ENCODE assay signal across 8 cellular contexts in the genomic region with DNA sequence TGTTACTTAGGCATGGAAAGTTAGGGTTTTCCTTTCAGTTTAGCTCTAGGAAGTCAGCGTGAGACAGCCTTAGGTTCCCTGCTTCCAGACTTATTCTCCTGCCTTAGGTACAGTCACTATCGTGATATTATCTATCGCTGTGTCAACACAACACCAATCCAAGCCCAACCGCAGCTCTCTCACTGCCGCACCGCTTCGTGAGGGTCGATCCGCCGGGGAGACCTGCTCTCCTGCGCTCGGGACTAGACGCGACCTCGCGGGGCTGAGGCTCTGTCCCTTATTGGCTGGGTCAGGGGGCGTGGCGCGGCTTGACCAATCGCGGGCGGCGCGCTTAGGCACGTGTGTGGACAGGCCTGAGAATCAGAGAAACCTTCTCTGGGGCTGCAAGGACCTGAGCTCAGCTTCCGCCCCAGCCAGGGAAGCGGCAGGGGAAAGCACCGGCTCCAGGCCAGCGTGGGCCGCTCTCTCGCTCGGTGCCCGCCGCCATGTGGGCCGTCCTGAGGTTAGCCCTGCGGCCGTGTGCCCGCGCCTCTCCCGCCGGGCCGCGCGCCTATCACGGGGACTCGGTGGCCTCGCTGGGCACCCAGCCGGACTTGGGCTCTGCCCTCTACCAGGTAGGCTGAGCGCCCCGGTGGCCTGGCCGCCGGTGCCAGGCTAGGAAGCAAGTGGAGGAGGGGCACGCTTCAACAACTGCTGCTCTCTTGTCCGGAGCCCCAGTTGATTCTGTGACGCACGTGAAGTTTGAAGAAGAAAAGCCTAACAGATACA. TPM values are rescaled to one million over a fixed set of nuclear protein-coding genes. Genes with fewer than 3 reads are reported as not detected.
DNase-seq lines count a peak whose midpoint lies in the region; ATAC-seq and TF ChIP-seq lines count a peak whose summit lies in the region.

MCCC2 (plus strand) TSS at position 400 of the 768 bp plus-strand sequence; CDS start at position 486, 86 bp downstream.

- peak within 1 kb of the TSS; percentile 58 to 67 for H3K4me3 ChIP-seq in prostate gland

- H3K4me3 Mint-ChIP-seq in T-helper 17 cell, result peak within 1 kb of the TSS; percentile 96

- WGBS in prostate gland, result 4% methylated on average over 36 of the region's 56 CpGs

- TF ChIP-seq CTCF in prostate gland (IDR thresholded peaks at IDR 0.05), result peak in 1 of 4 experiments; percentile 7

- H3K27me3 ChIP-seq in prostate gland (replicated peaks; ENCODE audit: insufficient read depth), result no peaks in the 10 kb centered on the region

- peaks cover 9% of the 10 kb centered on the region for H3K4me1 ChIP-seq in prostate gland (replicated peaks)

- no peaks in the 10 kb centered on the region for H3K36me3 Mint-ChIP-seq in T-helper 17 cell (ENCODE audit: low read depth)

- H3K36me3 ChIP-seq in prostate gland, result no peaks in the 10 kb centered on the region

- intact Hi-C loops in left ventricle myocardium superior (cut with micrococcal nuclease), result loop anchor here (10.0 kb wide), 1 partner anchor 168 kb away; no protein-coding TSS in a partner anchor
- intact Hi-C loops in prostate gland (cut with DNase I), result no loop called here

- H3K9me3 ChIP-seq in T-helper 17 cell (ENCODE audit: control insufficient read depth, low read length, poor library complexity, severe bottlenecking), result no peaks in the 10 kb centered on the region
- H3K9me3 ChIP-seq in prostate gland, result no peaks in the 10 kb centered on the region

- peak within 1 kb of the TSS; percentile 96 for H3K27ac Mint-ChIP-seq in T-helper 17 cell

- H3K27ac ChIP-seq in angular gyrus (ENCODE audit: low read depth, low read length), result peak within 1 kb of the TSS; percentile 75
- peak within 1 kb of the TSS; percentile 86 to 88 for H3K27ac ChIP-seq in prostate gland

- H3K27me3 Mint-ChIP-seq in T-helper 17 cell, result no peaks in the 10 kb centered on the region

- ATAC-seq in GM18499 (IDR thresholded peaks at IDR 0.05; ENCODE audit: insufficient read depth, unreplicated experiment), result peak; percentile 93
- ATAC-seq in HG02938 (IDR thresholded peaks at IDR 0.05; ENCODE audit: unreplicated experiment), result peak; percentile 97
- ATAC-seq in T-helper 17 cell, result peak; percentile 98
- peak; percentile 100 for ATAC-seq in left ventricle myocardium superior

- TF ChIP-seq POLR2A in prostate gland (IDR thresholded peaks at IDR 0.05), result peak; percentile 77

- DNase-seq in NCI-H187 (lab: John Stamatoyannopoulos, UW) (peak; percentile 88 to 97), T-helper 17 cell (peak; percentile 91 to 94 (median 91)), left ventricle myocardium superior (peak; percentile 99), prostate gland (ENCODE audit: low spot score) (peak; percentile 93), ureter (ENCODE audit: low spot score) (peak; percentile 98)

- H3K4me1 Mint-ChIP-seq in T-helper 17 cell, result peaks cover 34% of the 10 kb centered on the region

RNA-seq across cellular contexts. Expression of gene MCCC2, which starts in this region (rescaled TPM):
- total RNA-seq in T-helper 17 cell (10 to 100 TPM; 27.9 to 30.1 TPM), left ventricle myocardium superior (118 TPM), prostate gland (100 to 1,000 TPM in 1 of 2 donors, 10 to 100 TPM in 1; 53.0 to 141 TPM), ureter (126 TPM)

Comparison
In these comparisons a context has a peak if more than half of its experiments do, and no peak if none do; other contexts are left out.
1. Peak in every context shown above with its lines: DNase-seq, ATAC-seq, H3K4me3 ChIP-seq and H3K27ac ChIP-seq.